ENCODE assay signal across 1 cellular context in the genomic region with DNA sequence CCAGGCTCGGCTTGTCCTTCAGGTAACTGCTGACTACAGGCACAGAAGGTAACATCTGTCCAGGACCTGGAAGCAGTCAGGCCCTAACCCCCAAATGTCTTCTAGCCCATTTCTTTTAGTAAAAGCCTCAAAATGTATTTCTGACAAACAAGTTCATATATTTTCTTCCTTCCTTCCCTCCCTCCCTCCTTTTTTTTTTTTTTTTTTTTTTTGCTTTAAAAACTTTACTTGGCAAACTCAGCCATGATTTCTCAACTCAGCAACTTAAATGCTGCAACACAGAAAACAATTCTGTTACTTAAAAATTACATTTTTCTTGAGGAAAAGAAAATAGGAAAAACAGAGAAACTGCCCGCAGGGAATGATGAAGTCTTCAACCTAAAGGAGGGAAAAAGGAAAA.
TF ChIP-seq lines count a peak whose summit lies in the region.

No MANE protein-coding gene starts in this region.

TF ChIP-seq in K562, 482 proteins besides CTCF, POLR2A, EP300 and RAD21:
- TF ChIP-seq ZNF384 (IDR thresholded peaks at IDR 0.05; ENCODE audit: low read depth, low read length) (peak; percentile 89), POLR2AphosphoS5 (IDR thresholded peaks at IDR 0.05; ENCODE audit: control insufficient read depth, insufficient read depth, low read depth, low read length) (no peak)
- TF ChIP-seq, protein P1, sequence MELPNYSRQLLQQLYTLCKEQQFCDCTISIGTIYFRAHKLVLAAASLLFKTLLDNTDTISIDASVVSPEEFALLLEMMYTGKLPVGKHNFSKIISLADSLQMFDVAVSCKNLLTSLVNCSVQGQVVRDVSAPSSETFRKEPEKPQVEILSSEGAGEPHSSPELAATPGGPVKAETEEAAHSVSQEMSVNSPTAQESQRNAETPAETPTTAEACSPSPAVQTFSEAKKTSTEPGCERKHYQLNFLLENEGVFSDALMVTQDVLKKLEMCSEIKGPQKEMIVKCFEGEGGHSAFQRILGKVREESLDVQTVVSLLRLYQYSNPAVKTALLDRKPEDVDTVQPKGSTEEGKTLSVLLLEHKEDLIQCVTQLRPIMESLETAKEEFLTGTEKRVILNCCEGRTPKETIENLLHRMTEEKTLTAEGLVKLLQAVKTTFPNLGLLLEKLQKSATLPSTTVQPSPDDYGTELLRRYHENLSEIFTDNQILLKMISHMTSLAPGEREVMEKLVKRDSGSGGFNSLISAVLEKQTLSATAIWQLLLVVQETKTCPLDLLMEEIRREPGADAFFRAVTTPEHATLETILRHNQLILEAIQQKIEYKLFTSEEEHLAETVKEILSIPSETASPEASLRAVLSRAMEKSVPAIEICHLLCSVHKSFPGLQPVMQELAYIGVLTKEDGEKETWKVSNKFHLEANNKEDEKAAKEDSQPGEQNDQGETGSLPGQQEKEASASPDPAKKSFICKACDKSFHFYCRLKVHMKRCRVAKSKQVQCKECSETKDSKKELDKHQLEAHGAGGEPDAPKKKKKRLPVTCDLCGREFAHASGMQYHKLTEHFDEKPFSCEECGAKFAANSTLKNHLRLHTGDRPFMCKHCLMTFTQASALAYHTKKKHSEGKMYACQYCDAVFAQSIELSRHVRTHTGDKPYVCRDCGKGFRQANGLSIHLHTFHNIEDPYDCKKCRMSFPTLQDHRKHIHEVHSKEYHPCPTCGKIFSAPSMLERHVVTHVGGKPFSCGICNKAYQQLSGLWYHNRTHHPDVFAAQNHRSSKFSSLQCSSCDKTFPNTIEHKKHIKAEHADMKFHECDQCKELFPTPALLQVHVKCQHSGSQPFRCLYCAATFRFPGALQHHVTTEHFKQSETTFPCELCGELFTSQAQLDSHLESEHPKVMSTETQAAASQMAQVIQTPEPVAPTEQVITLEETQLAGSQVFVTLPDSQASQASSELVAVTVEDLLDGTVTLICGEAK (IDR thresholded peaks at IDR 0.05) = peak; percentile 77
- TF ChIP-seq, protein P1 (CRISPR knock-in tag; IDR thresholded peaks at IDR 0.05) = peak; percentile 90
